ENCODE assay signal across 1 cellular context in genomic region chr12:74889073-74889472, GRCh38.
TF ChIP-seq lines count a peak whose summit lies in the region.

No MANE protein-coding gene starts in this region.

TF ChIP-seq in A549, 52 proteins besides CTCF, POLR2A, EP300 and RAD21 (continued from another document):
- no peak for TF ChIP-seq POLR2AphosphoS2 (conservative IDR thresholded peaks at IDR 0.05; ENCODE audit: low read length)
- TF ChIP-seq PHF8 (IDR thresholded peaks at IDR 0.05; ENCODE audit: borderline replicate concordance, low read depth), result no peak
- TF ChIP-seq HMGXB4 (CRISPR knock-in tag; IDR thresholded peaks at IDR 0.05; ENCODE audit: borderline replicate concordance), result no peak
- TF ChIP-seq KDM1A (IDR thresholded peaks at IDR 0.05; ENCODE audit: low read depth), result no peak
- no peak for TF ChIP-seq MAX (IDR thresholded peaks at IDR 0.05)
- TF ChIP-seq NR3C1 (IDR thresholded peaks at IDR 0.05), result no peak
- no peak for TF ChIP-seq JUN (IDR thresholded peaks at IDR 0.05)
- TF ChIP-seq ZC3H11A (IDR thresholded peaks at IDR 0.05), result no peak
- no peak for TF ChIP-seq HOXA7 (CRISPR knock-in tag; IDR thresholded peaks at IDR 0.05)
- no peak for TF ChIP-seq MYC (IDR thresholded peaks at IDR 0.05; ENCODE audit: borderline replicate concordance, low read length)
- TF ChIP-seq HES2 (IDR thresholded peaks at IDR 0.05), result no peak
TF ChIP-seq in A549: peak in this region for 0.
